In the genomic region with DNA sequence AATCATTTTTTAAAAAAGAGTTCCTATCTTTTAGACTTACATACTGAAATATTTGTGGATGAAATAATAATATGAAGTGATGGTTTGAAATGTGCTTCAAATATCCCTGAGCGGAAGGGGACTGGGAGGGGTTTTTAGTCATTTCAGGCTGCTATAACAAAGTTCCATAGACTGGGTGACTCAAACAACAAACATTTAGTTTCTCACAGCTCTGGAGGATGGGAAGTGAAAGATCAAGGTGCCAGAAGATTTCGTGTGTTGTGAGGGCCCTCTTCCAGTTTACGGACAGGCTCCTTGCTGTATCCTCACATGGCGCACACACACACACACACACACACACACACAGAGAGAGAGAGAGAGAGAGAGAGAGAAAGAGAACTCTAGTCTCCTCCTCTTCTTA, we compare ENCODE assay signal across 14 cellular contexts. TPM values are rescaled to one million over a fixed set of nuclear protein-coding genes. Genes with fewer than 3 reads are reported as not detected.
DNase-seq lines count a peak whose midpoint lies in the region; FAIRE-seq and TF ChIP-seq lines count a peak whose summit lies in the region.
"Had no signal": no experiment of that assay in that cellular context is flagged by ENCODE, and none has a peak within 500 bp of the region (broad histone marks: within the 10 kb centered on the region; RNA-seq: fewer than 3 reads in every experiment).

No MANE protein-coding gene starts in this region.

- H2AFZ ChIP-seq in mesenchymal stem cell (ENCODE audit: low read depth, low read length) = peak overlapping the region; percentile 51

- WGBS in mesenchymal stem cell = 33% methylated on average over 1 of the region's 4 CpGs

- peak overlapping the region; percentile 27 for H4K8ac ChIP-seq in mesenchymal stem cell (ENCODE audit: low read length)

- no peak overlapping the region for H3K23ac ChIP-seq in mesenchymal stem cell (ENCODE audit: low read length in 2 of 2)

- TF ChIP-seq CTCF in kidney (IDR thresholded peaks at IDR 0.05; ENCODE audit: borderline replicate concordance, extremely low read depth, insufficient read depth) = no peak

- H3K9me3 Mint-ChIP-seq in immature natural killer cell = peaks cover 0 to 3% (median 0%) of the 10 kb centered on the region in 6 donors

- no peak overlapping the region for H2BK15ac ChIP-seq in mesenchymal stem cell (ENCODE audit: low read depth, poor library complexity, severe bottlenecking)

- H4K91ac ChIP-seq in mesenchymal stem cell (ENCODE audit: low read length) = no peak overlapping the region

- intact Hi-C loops in kidney (cut with DNase I) = no loop called here

- peak overlapping the region; percentile 46 to 86 for H3K18ac ChIP-seq in mesenchymal stem cell (ENCODE audit: low read depth in 1 of 2, low read length in 2 of 2)

- H3K9ac ChIP-seq in mesenchymal stem cell (ENCODE audit: low read length) (peak overlapping the region; percentile 29), kidney (ENCODE audit: low read length in 2 of 2) (no peak overlapping the region)
- H3K9ac ChIP-seq: KMS-11 had no signal

- no peaks in the 10 kb centered on the region for H3K36me3 ChIP-seq in mesenchymal stem cell (ENCODE audit: control insufficient read depth in 1 of 2, insufficient read depth in 2 of 2, low read depth in 1 of 2, low read length in 2 of 2)
- no peaks in the 10 kb centered on the region for H3K36me3 ChIP-seq in kidney (ENCODE audit: control insufficient read depth in 1 of 2, insufficient read depth in 2 of 2, low read length in 2 of 2)

- H3K27ac ChIP-seq in mesenchymal stem cell (ENCODE audit: low read length, poor library complexity, severe bottlenecking) = peak overlapping the region; percentile 98
- H3K27ac ChIP-seq in kidney (ENCODE audit: low read depth in 2 of 2, low read length in 2 of 2) = no peak overlapping the region
- H3K27ac ChIP-seq: KMS-11 had no signal

- H3K4me2 ChIP-seq in mesenchymal stem cell (ENCODE audit: low read length, poor library complexity, severe bottlenecking) = no peak overlapping the region
- H3K4me2 ChIP-seq: KMS-11 had no signal

- H3K4me3 ChIP-seq in mesenchymal stem cell (ENCODE audit: insufficient read depth in 1 of 2, low read depth in 1 of 2, low read length in 2 of 2) (no peak overlapping the region), kidney (ENCODE audit: low read length in 2 of 2) (no peak overlapping the region)

- H3K79me1 ChIP-seq in mesenchymal stem cell (replicated peaks; ENCODE audit: low read length, poor library complexity, severe bottlenecking) = no peaks in the 10 kb centered on the region

- H2BK5ac ChIP-seq in mesenchymal stem cell (ENCODE audit: low read depth, low read length, poor library complexity, severe bottlenecking) = peak overlapping the region; percentile 94

- peak overlapping the region; percentile 61 for H2BK120ac ChIP-seq in mesenchymal stem cell (ENCODE audit: low read depth, low read length)

- no peak overlapping the region for H3K4me3 Mint-ChIP-seq in immature natural killer cell
- H3K4me3 Mint-ChIP-seq: neural crest cell had no signal

- no peak overlapping the region for H3K27ac Mint-ChIP-seq in immature natural killer cell

- H3K36me3 Mint-ChIP-seq in immature natural killer cell = no peaks in the 10 kb centered on the region

- no peak overlapping the region for H3K4ac ChIP-seq in mesenchymal stem cell (ENCODE audit: low read depth in 1 of 2, low read length in 2 of 2)

- H2BK12ac ChIP-seq in mesenchymal stem cell (ENCODE audit: low read length in 2 of 2) = peak overlapping the region in 1 of 2 experiments; percentile 42

- peaks cover 0 to 3% (median 1%) of the 10 kb centered on the region in 3 donors for H3K27me3 Mint-ChIP-seq in immature natural killer cell (ENCODE audit: low read depth in 3 of 3)

- peaks cover 4% of the 10 kb centered on the region for H3K4me1 ChIP-seq in mesenchymal stem cell (ENCODE audit: control insufficient read depth, insufficient read depth, low read depth, low read length)
- no peaks in the 10 kb centered on the region for H3K4me1 ChIP-seq in kidney (ENCODE audit: control insufficient read depth in 1 of 2, insufficient read depth in 1 of 2, low read depth in 1 of 2, low read length in 2 of 2)

- no peak overlapping the region for H3K14ac ChIP-seq in mesenchymal stem cell (ENCODE audit: low read length in 2 of 2)

- no peaks in the 10 kb centered on the region for H3K4me1 Mint-ChIP-seq in immature natural killer cell
- H3K4me1 Mint-ChIP-seq: neural crest cell had no signal

- no peak for FAIRE-seq in kidney (lab: Jason Lieb, UNC)

- H3K9me3 ChIP-seq in mesenchymal stem cell (ENCODE audit: control insufficient read depth, low read length) = peaks cover 10% of the 10 kb centered on the region
- H3K9me3 ChIP-seq in kidney (ENCODE audit: control insufficient read depth in 1 of 2, low read length in 2 of 2) = peaks cover 0 to 12% of the 10 kb centered on the region in 2 donors

- no peaks in the 10 kb centered on the region for H3K27me3 ChIP-seq in mesenchymal stem cell (ENCODE audit: control insufficient read depth in 1 of 2, insufficient read depth in 1 of 2, low read length in 2 of 2)

- DNase-seq in AG08396 (ENCODE audit: low spot score) (peak; percentile 17), HT1080 (ENCODE audit: low read depth) (peak; percentile 92), brain pericyte (ENCODE audit: low read depth, low spot score) (peak; percentile 2), mesenchymal stem cell (peak; percentile 85), kidney (no peak), ureter (ENCODE audit: low spot score) (no peak), SK-N-DZ (ENCODE audit: low spot score) (no peak), immature natural killer cell (no peak)
- DNase-seq: activated naive CD4-positive, alpha-beta T cell; C1 segment of cervical spinal cord; NCI-H524; stimulated activated CD4-positive, alpha-beta T cell treated with anti-CD3 and anti-CD28 coated beads, Interleukin-15, amount 100 ng/mL, for 24 hours had no signal

- H2AK5ac ChIP-seq in mesenchymal stem cell (ENCODE audit: low read length, severe bottlenecking) = no peak overlapping the region

RNA-seq across cellular contexts. Expression of gene TEX10, which starts 27.1 kb away (rescaled TPM):
- total RNA-seq in HT1080 (2014; rRNA removed; shearing (Covaris generic)) = 81.5 and 92.8 TPM in 2 replicates
- polyA plus RNA-seq in HT1080 (2015; cell fraction: cytosol; rRNA removed) = 49.9 and 56.6 TPM in 2 replicates
- 84.2 and 90.2 TPM in 2 replicates for polyA plus RNA-seq in HT1080 (2015; cell fraction: nucleus; rRNA removed)
- 19.9 TPM for polyA plus RNA-seq in mesenchymal stem cell (2013, experiment 1 of 2)
- 20.6 TPM for polyA plus RNA-seq in mesenchymal stem cell (2013, experiment 2 of 2)
- total RNA-seq in kidney (12.1 TPM), ureter (17.8 TPM)
- polyA plus RNA-seq in kidney (ENCODE audit: insufficient read depth, low read depth, low replicate concordance) (6.8 TPM), immature natural killer cell (10 to 100 TPM in 2 of 3 donors, 1 to 10 TPM in 1; 5.9 to 13.8 (median 11.3) TPM)
- polyA plus RNA-seq in SK-N-DZ (2014; cell fraction: cytosol; rRNA removed) = 32.3 and 34.9 TPM in 2 replicates
- polyA plus RNA-seq in SK-N-DZ (2014; cell fraction: nucleus; rRNA removed) = 23.5 and 31.3 TPM in 2 replicates

RNA-seq across cellular contexts. Expression of gene MSANTD3, which starts 47.1 kb away (rescaled TPM):
- 126 TPM in 2 replicates for total RNA-seq in HT1080 (2014; rRNA removed; shearing (Covaris generic))
- 112 and 117 TPM in 2 replicates for polyA plus RNA-seq in HT1080 (2015; cell fraction: cytosol; rRNA removed)
- polyA plus RNA-seq in HT1080 (2015; cell fraction: nucleus; rRNA removed) = 49.2 and 52.9 TPM in 2 replicates
- polyA plus RNA-seq in mesenchymal stem cell (2013, experiment 1 of 2) = 84.0 TPM
- 85.5 TPM for polyA plus RNA-seq in mesenchymal stem cell (2013, experiment 2 of 2)
- total RNA-seq in kidney = 14.3 TPM
- 16.7 TPM for polyA plus RNA-seq in kidney (ENCODE audit: insufficient read depth, low read depth, low replicate concordance)
- 12.3 TPM for total RNA-seq in ureter
- 41.0 and 41.8 TPM in 2 replicates for polyA plus RNA-seq in SK-N-DZ (2014; cell fraction: cytosol; rRNA removed)
- polyA plus RNA-seq in SK-N-DZ (2014; cell fraction: nucleus; rRNA removed) = 21.2 and 23.6 TPM in 2 replicates
- 10 to 100 TPM in 1 of 3 donors, 1 to 10 TPM in 2; 3.3 to 10.0 (median 6.6) TPM for polyA plus RNA-seq in immature natural killer cell

Comparison
In these comparisons a context has a peak if more than half of its experiments do, and no peak if none do; other contexts are left out.
1. DNase-seq: peak in AG08396 (single experiment), HT1080 (single experiment), brain pericyte (single experiment) and mesenchymal stem cell (single experiment); none in kidney (single experiment), ureter (single experiment), SK-N-DZ (single experiment) and immature natural killer cell (0 of 3).